17 cellular contexts compared by ENCODE assay signal in the genomic region with DNA sequence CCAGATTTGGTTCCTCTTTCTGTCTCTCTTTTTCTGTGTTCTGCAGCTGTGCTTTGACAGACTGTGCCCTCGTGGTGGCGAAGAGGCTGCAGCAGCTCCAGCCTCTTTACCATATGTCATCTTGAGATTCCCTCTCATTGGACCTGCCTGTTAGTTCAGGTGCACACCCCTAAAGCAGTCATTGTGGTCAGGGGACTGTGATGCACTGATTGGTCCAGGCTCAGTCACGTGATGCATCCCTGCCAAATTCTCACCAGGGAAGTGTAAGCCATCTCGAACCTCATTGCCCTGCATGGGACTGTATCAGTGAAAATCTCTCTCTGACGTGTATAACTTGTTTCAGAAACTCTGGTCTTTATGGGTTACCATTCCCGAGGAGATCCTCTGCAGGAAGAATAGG.
DNase-seq lines count a peak whose midpoint lies in the region; ATAC-seq, FAIRE-seq and TF ChIP-seq lines count a peak whose summit lies in the region.
"Had no signal": no experiment of that assay in that cellular context is flagged by ENCODE, and none has a peak within 500 bp of the region (broad histone marks: within the 10 kb centered on the region; RNA-seq: fewer than 3 reads in every experiment).

No MANE protein-coding gene starts in this region.

- H3K9ac ChIP-seq in SK-N-SH, result no peak overlapping the region
- no peak overlapping the region for H3K9ac ChIP-seq in K562 (ENCODE audit: insufficient read depth in 1 of 2, low read depth in 2 of 2, low read length in 2 of 2)

- H3K9me2 ChIP-seq in SK-N-SH, result no peaks in the 10 kb centered on the region
- no peaks in the 10 kb centered on the region for H3K9me2 ChIP-seq in OCI-LY7 (ENCODE audit: insufficient read depth, low read length)

- H3K9me3 Mint-ChIP-seq in activated T-helper 2 cell treated with anti-CD3 and anti-CD28 coated beads, Interferon-gamma antibody, Interleukin-2, Interleukin-4, amounts not matched to agents 10 μg/mL and 5 μg/mL and 100 μg/mL, durations not matched to agents 14 hours and 24 hours and 36 hours, result no peaks in the 10 kb centered on the region
- H3K9me3 Mint-ChIP-seq: H9 had no signal

- no peaks in the 10 kb centered on the region for H4K20me1 ChIP-seq in SK-N-SH (ENCODE audit: insufficient read depth)
- no peaks in the 10 kb centered on the region for H4K20me1 ChIP-seq in OCI-LY7 (ENCODE audit: insufficient read depth, low read length)
- no peaks in the 10 kb centered on the region for H4K20me1 ChIP-seq in K562 (replicated peaks; ENCODE audit: control insufficient read depth, insufficient read depth, low read length)

- H3K4me3 ChIP-seq in SK-N-SH (ENCODE audit: low read depth in 2 of 2, low read length in 1 of 2) (no peak overlapping the region), OCI-LY7 (ENCODE audit: low read depth, low read length, poor library complexity, severe bottlenecking) (no peak overlapping the region), K562 (no peak overlapping the region)
- H3K4me3 ChIP-seq: SJCRH30 had no signal

- no peaks in the 10 kb centered on the region for H3K27me3 Mint-ChIP-seq in activated T-helper 2 cell treated with anti-CD3 and anti-CD28 coated beads, Interferon-gamma antibody, Interleukin-2, Interleukin-4, amounts not matched to agents 10 μg/mL and 5 μg/mL and 100 μg/mL, durations not matched to agents 14 hours and 24 hours and 36 hours (ENCODE audit: low read depth)

- H3K79me2 ChIP-seq in SK-N-SH (ENCODE audit: insufficient read depth) (no peaks in the 10 kb centered on the region), OCI-LY7 (ENCODE audit: insufficient read depth, low read depth, low read length) (no peaks in the 10 kb centered on the region), K562 (ENCODE audit: control insufficient read depth, insufficient read depth, low read length) (no peaks in the 10 kb centered on the region)

- H3K27ac Mint-ChIP-seq in activated T-helper 2 cell treated with anti-CD3 and anti-CD28 coated beads, Interferon-gamma antibody, Interleukin-2, Interleukin-4, amounts not matched to agents 10 μg/mL and 5 μg/mL and 100 μg/mL, durations not matched to agents 14 hours and 24 hours and 36 hours, result no peak overlapping the region

- H3K4me2 ChIP-seq in SK-N-SH, result no peak overlapping the region
- no peak overlapping the region for H3K4me2 ChIP-seq in OCI-LY7 (ENCODE audit: low read length)
- H3K4me2 ChIP-seq in K562 (ENCODE audit: insufficient read depth, low read length), result no peak overlapping the region

- no peaks in the 10 kb centered on the region for H3K4me1 Mint-ChIP-seq in activated T-helper 2 cell treated with anti-CD3 and anti-CD28 coated beads, Interferon-gamma antibody, Interleukin-2, Interleukin-4, amounts not matched to agents 10 μg/mL and 5 μg/mL and 100 μg/mL, durations not matched to agents 14 hours and 24 hours and 36 hours (ENCODE audit: low read depth)
- H3K4me1 Mint-ChIP-seq: CD14-positive monocyte had no signal

- no peaks in the 10 kb centered on the region for H3F3A ChIP-seq in SK-N-SH (replicated peaks; ENCODE audit: insufficient read depth)

- TF ChIP-seq EP300 in SK-N-SH (IDR thresholded peaks at IDR 0.05; ENCODE audit: borderline replicate concordance in 1 of 2, low read depth in 1 of 2, low read length in 1 of 2) (no peak), K562 (IDR thresholded peaks at IDR 0.05; ENCODE audit: low read length) (no peak)

- no peaks in the 10 kb centered on the region for H3K36me3 Mint-ChIP-seq in activated T-helper 2 cell treated with anti-CD3 and anti-CD28 coated beads, Interferon-gamma antibody, Interleukin-2, Interleukin-4, amounts not matched to agents 10 μg/mL and 5 μg/mL and 100 μg/mL, durations not matched to agents 14 hours and 24 hours and 36 hours (ENCODE audit: low read depth)
- H3K36me3 Mint-ChIP-seq: CD14-positive monocyte had no signal

- no peaks in the 10 kb centered on the region for H3K9me1 ChIP-seq in K562 (ENCODE audit: control insufficient read depth, insufficient read depth, low read length)

- no peak overlapping the region for H3K27ac ChIP-seq in SK-N-SH (ENCODE audit: low read depth in 2 of 2, low read length in 1 of 2)
- H3K27ac ChIP-seq in OCI-LY7 (ENCODE audit: low read depth, low read length, poor library complexity, severe bottlenecking), result no peak overlapping the region
- no peak overlapping the region for H3K27ac ChIP-seq in K562 (ENCODE audit: extremely low read depth, low read depth, low read length)
- H3K27ac ChIP-seq: SJCRH30 had no signal

- H3K27me3 ChIP-seq in SK-N-SH (ENCODE audit: insufficient read depth) (no peaks in the 10 kb centered on the region; the same call in 1 of the 2 replicates), K562 (ENCODE audit: control insufficient read depth in 2 of 2, insufficient read depth in 2 of 2, low read length in 2 of 2) (peaks cover 16 to 37% of the 10 kb centered on the region in 2 experiments)
- H3K27me3 ChIP-seq: SJCRH30 had no signal

- peaks cover 0 to 4% of the 10 kb centered on the region in 2 experiments; a peak in 1 of 4 replicates for H3K4me1 ChIP-seq in SK-N-SH (ENCODE audit: control insufficient read depth in 1 of 2, insufficient read depth in 2 of 2, low read depth in 1 of 2, low read length in 1 of 2)
- no peaks in the 10 kb centered on the region for H3K4me1 ChIP-seq in OCI-LY7 (ENCODE audit: insufficient read depth, low read length, poor library complexity, severe bottlenecking)
- no peaks in the 10 kb centered on the region; a peak in 1 of 5 replicates for H3K4me1 ChIP-seq in K562 (replicated peaks in 1 of 2; ENCODE audit: control insufficient read depth in 2 of 2, insufficient read depth in 2 of 2, low read length in 2 of 2)
- H3K4me1 ChIP-seq: SJCRH30 had no signal

- FAIRE-seq in K562 (lab: Jason Lieb, UNC), result peak; percentile 49
- FAIRE-seq: A204.1, RCC 7860 had no signal

- TF ChIP-seq RAD21 in SK-N-SH (IDR thresholded peaks at IDR 0.05; ENCODE audit: low read length), result no peak
- no peak for TF ChIP-seq RAD21 in K562 (CRISPR knock-in tag; conservative IDR thresholded peaks at IDR 0.05 in 1 of 2, IDR thresholded peaks at IDR 0.05 in 1 of 2)

- no peak overlapping the region for H3K4me3 Mint-ChIP-seq in activated T-helper 2 cell treated with anti-CD3 and anti-CD28 coated beads, Interferon-gamma antibody, Interleukin-2, Interleukin-4, amounts not matched to agents 10 μg/mL and 5 μg/mL and 100 μg/mL, durations not matched to agents 14 hours and 24 hours and 36 hours (ENCODE audit: low read depth)
- H3K4me3 Mint-ChIP-seq: CD14-positive monocyte, H9 had no signal

- H3K9me3 ChIP-seq in SK-N-SH (no peaks in the 10 kb centered on the region), OCI-LY7 (ENCODE audit: low read length) (no peaks in the 10 kb centered on the region), K562 (replicated peaks; ENCODE audit: control insufficient read depth, insufficient read depth, low read depth, low read length) (no peaks in the 10 kb centered on the region)
- H3K9me3 ChIP-seq: SJCRH30 had no signal

- CTCF ChIA-PET in SK-N-SH (lab: Yijun Ruan, JAX) (no interaction called here), OCI-LY7 (lab: Charles Lee; ENCODE audit: unreplicated experiment) (no interaction called here), K562 (lab: Yijun Ruan, JAX; ENCODE audit: low intra/inter-chr PET ratio) (no interaction called here)

- no peak overlapping the region for H2AFZ ChIP-seq in SK-N-SH (ENCODE audit: low read depth)
- no peak overlapping the region for H2AFZ ChIP-seq in OCI-LY7 (ENCODE audit: low read length)
- H2AFZ ChIP-seq in K562 (ENCODE audit: low read depth, low read length), result no peak overlapping the region

- H3K36me3 ChIP-seq in SK-N-SH (replicated peaks in 1 of 2; ENCODE audit: control insufficient read depth in 1 of 2, insufficient read depth in 2 of 2, low read length in 1 of 2), result no peaks in the 10 kb centered on the region
- no peaks in the 10 kb centered on the region for H3K36me3 ChIP-seq in OCI-LY7 (ENCODE audit: insufficient read depth, low read length)
- H3K36me3 ChIP-seq in K562 (ENCODE audit: control insufficient read depth, insufficient read depth, low read length), result no peaks in the 10 kb centered on the region

- intact Hi-C loops in OCI-LY7 (cut with micrococcal nuclease; ENCODE audit: unreplicated experiment), result no loop called here
- intact Hi-C loops in K562 (cut with micrococcal nuclease), result no loop called here
- intact Hi-C loops in activated T-helper 2 cell treated with anti-CD3 and anti-CD28 coated beads, Interferon-gamma antibody, Interleukin-2, Interleukin-4, amounts not matched to agents 10 μg/mL and 5 μg/mL and 100 μg/mL, durations not matched to agents 14 hours and 24 hours and 36 hours (cut with micrococcal nuclease), result no loop called here

- no peak for TF ChIP-seq POLR2A in K562 (conservative IDR thresholded peaks at IDR 0.05)

- POLR2A ChIA-PET in SK-N-SH (lab: Yijun Ruan, JAX), result no interaction called here
- POLR2A ChIA-PET in OCI-LY7 (lab: Charles Lee), result no interaction called here
- POLR2A ChIA-PET in K562 (lab: Yijun Ruan, JAX), result interaction anchor here (0.6 kb wide), 1 partner anchor 620 kb away, joined by 4 read pairs; no protein-coding TSS in a partner anchor

- DNase-seq in SK-N-SH (no peak), HT1080 (ENCODE audit: low read depth) (peak; percentile 20), OCI-LY7 (ENCODE audit: low spot score) (peak; percentile 16), K562 (ENCODE audit: extremely low read depth in 1 of 4, low spot score in 3 of 4) (peak; percentile 16 to 72 (median 60)), NCI-H1694 treated with DMSO at 0.1 percent for 48 hours (lab: John Stamatoyannopoulos, UW) (no peak)
- no peak for DNase-seq in activated T-helper 2 cell treated with anti-CD3 and anti-CD28 coated beads, Interferon-gamma antibody, Interleukin-2, Interleukin-4, amounts not matched to agents 10 μg/mL and 5 μg/mL and 100 μg/mL, durations not matched to agents 14 hours and 24 hours and 36 hours (ENCODE audit: low spot score)
- DNase-seq: GDM1, H9, NCI-H1048, NCI-H2107, SJCRH30, T1000 had no signal

- in situ Hi-C loops in K562 (cut with MboI), result no loop called here

- BruUV-seq in OCI-LY7 (replicated peaks; lab: Mats Ljungman, UMichigan) (no TSS peak), K562 (replicated peaks; lab: Mats Ljungman, UMichigan) (no TSS peak)

- WGBS in SK-N-SH (ENCODE audit: low lambda C conversion rate), result 60% methylated on average over 5 of the region's 6 CpGs
- 2% methylated on average over 6 of the region's 6 CpGs for WGBS in K562 (ENCODE audit: insufficient coverage, low coverage, missing lambda C conversion rate)

- no peak; the same call in 2 of the 3 replicates for ATAC-seq in SK-N-SH treated with all-trans-retinoic acid at 6 μM for 48 hours
- peak; percentile 72 for ATAC-seq in K562
- no peak for ATAC-seq in HG03135 (IDR thresholded peaks at IDR 0.05; ENCODE audit: unreplicated experiment)

- TF ChIP-seq CTCF in SK-N-SH (IDR thresholded peaks at IDR 0.05) (no peak), OCI-LY7 (conservative IDR thresholded peaks at IDR 0.05; ENCODE audit: low read length) (no peak), K562 (IDR thresholded peaks at IDR 0.05 in 2 of 3, conservative IDR thresholded peaks at IDR 0.05 in 1 of 3; ENCODE audit: insufficient read depth in 2 of 3, low read depth in 1 of 3, low read length in 3 of 3) (no peak)

TF ChIP-seq in SK-N-SH, 30 proteins besides CTCF, POLR2A, EP300 and RAD21 (continues in another document):
- TF ChIP-seq MXI1 (IDR thresholded peaks at IDR 0.05; ENCODE audit: low read depth, low read length), result no peak

TF ChIP-seq in SK-N-SH treated with all-trans-retinoic acid at 6 μM for 48 hours, 23 proteins besides CTCF, POLR2A, EP300 and RAD21 (continues in another document):
- TF ChIP-seq RARB (CRISPR knock-in tag; IDR thresholded peaks at IDR 0.05), result no peak

Comparison
In these comparisons a context has a peak if more than half of its experiments do, and no peak if none do; other contexts are left out.
1. DNase-seq: peak in HT1080 (single experiment), OCI-LY7 (single experiment) and K562 (4 of 4); none in SK-N-SH (single experiment), NCI-H1694 treated with DMSO at 0.1 percent for 48 hours (single experiment) and activated T-helper 2 cell treated with anti-CD3 and anti-CD28 coated beads, Interferon-gamma antibody, Interleukin-2, Interleukin-4, amounts not matched to agents 10 μg/mL and 5 μg/mL and 100 μg/mL, durations not matched to agents 14 hours and 24 hours and 36 hours (single experiment).